Comparison of ENCODE assay signal across 1 cellular context in genomic region chrX:129139837-129140679, GRCh38.
TF ChIP-seq lines count a peak whose summit lies in the region.

No MANE protein-coding gene starts in this region.

TF ChIP-seq in SK-N-SH, 30 proteins besides CTCF, POLR2A, EP300 and RAD21 (continued from another document):
- no peak for TF ChIP-seq ZBTB33 (IDR thresholded peaks at IDR 0.05; ENCODE audit: borderline replicate concordance, low read depth)
- TF ChIP-seq, protein P1, sequence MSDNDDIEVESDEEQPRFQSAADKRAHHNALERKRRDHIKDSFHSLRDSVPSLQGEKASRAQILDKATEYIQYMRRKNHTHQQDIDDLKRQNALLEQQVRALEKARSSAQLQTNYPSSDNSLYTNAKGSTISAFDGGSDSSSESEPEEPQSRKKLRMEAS (IDR thresholded peaks at IDR 0.05; ENCODE audit: low read depth) = no peak
- no peak for TF ChIP-seq SMC3 (IDR thresholded peaks at IDR 0.05; ENCODE audit: low read depth, low read length)
- TF ChIP-seq RXRA (IDR thresholded peaks at IDR 0.05; ENCODE audit: borderline replicate concordance, low read depth) = no peak
- no peak for TF ChIP-seq FOSL2 (IDR thresholded peaks at IDR 0.05; ENCODE audit: borderline replicate concordance, low read depth)
- TF ChIP-seq TEAD4 (IDR thresholded peaks at IDR 0.05; ENCODE audit: borderline replicate concordance, insufficient read depth) = no peak
- TF ChIP-seq FOXJ3 (CRISPR knock-in tag; IDR thresholded peaks at IDR 0.05) = no peak
- TF ChIP-seq GABPA (IDR thresholded peaks at IDR 0.05; ENCODE audit: low read depth) = no peak
- no peak for TF ChIP-seq YY1 (IDR thresholded peaks at IDR 0.05; ENCODE audit: low read depth)
- TF ChIP-seq RFX5 (IDR thresholded peaks at IDR 0.05; ENCODE audit: low read length) = no peak
- TF ChIP-seq POLR2AphosphoS5 (IDR thresholded peaks at IDR 0.05; ENCODE audit: low read depth, low read length) = no peak
- TF ChIP-seq NRF1 (IDR thresholded peaks at IDR 0.05; ENCODE audit: low read depth, low read length) = no peak
